Comparison of ENCODE assay signal across 13 cellular contexts in genomic region chr5:59276277-59276647, GRCh38.
DNase-seq lines count a peak whose midpoint lies in the region; ATAC-seq, FAIRE-seq and TF ChIP-seq lines count a peak whose summit lies in the region.
"Had no signal": no experiment of that assay in that cellular context is flagged by ENCODE, and none has a peak within 500 bp of the region (broad histone marks: within the 10 kb centered on the region; RNA-seq: fewer than 3 reads in every experiment).

No MANE protein-coding gene starts in this region.

- no peak overlapping the region for H3K9ac ChIP-seq in adipocyte (ENCODE audit: low read length)
- H3K9ac ChIP-seq: BLaER1 had no signal

- H3K27ac Mint-ChIP-seq in Caco-2 (ENCODE audit: unreplicated experiment) = no peak overlapping the region
- H3K27ac Mint-ChIP-seq: activated naive CD8-positive, alpha-beta T cell treated with anti-CD3 and anti-CD28 coated beads, Interleukin-2, amount 50 U/mL, for 24 hours had no signal

- H3K27me3 ChIP-seq in Caco-2 (replicated peaks; ENCODE audit: control insufficient read depth, insufficient read depth, low read length) (no peaks in the 10 kb centered on the region), adipocyte (replicated peaks; ENCODE audit: control insufficient read depth, insufficient read depth, low read length) (no peaks in the 10 kb centered on the region), pancreas (no peaks in the 10 kb centered on the region)

- POLR2A ChIA-PET in Caco-2 (lab: Charles Lee) = no interaction called here

- TF ChIP-seq CTCF in Caco-2 (IDR thresholded peaks at IDR 0.05; ENCODE audit: insufficient read depth in 1 of 2, low read depth in 1 of 2, low read length in 1 of 2, severe bottlenecking in 1 of 2, unreplicated experiment in 1 of 2) (no peak), pancreas (IDR thresholded peaks at IDR 0.05) (no peak)

- peak overlapping the region in 3 of 4 donors; percentile 72 to 87 (median 78) for H3K27ac ChIP-seq in pancreas
- H3K27ac ChIP-seq: BLaER1 had no signal

- no peaks in the 10 kb centered on the region for H3K36me3 ChIP-seq in Caco-2 (ENCODE audit: control insufficient read depth, insufficient read depth, low read length)
- no peaks in the 10 kb centered on the region for H3K36me3 ChIP-seq in adipocyte (ENCODE audit: control insufficient read depth, insufficient read depth, low read length, severe bottlenecking)
- no peaks in the 10 kb centered on the region for H3K36me3 ChIP-seq in pancreas
- H3K36me3 ChIP-seq: BLaER1 had no signal

- FAIRE-seq in pancreas (lab: Jason Lieb, UNC) = no peak
- FAIRE-seq: GM12878 had no signal

- H3K9me3 ChIP-seq in Caco-2 (no peaks in the 10 kb centered on the region), adipocyte (ENCODE audit: control insufficient read depth, low read length) (no peaks in the 10 kb centered on the region), pancreas (no peaks in the 10 kb centered on the region)
- H3K9me3 ChIP-seq: BLaER1 had no signal

- CTCF ChIA-PET in Caco-2 (lab: Charles Lee) = no interaction called here

- ATAC-seq in left ventricle myocardium superior = peak; percentile 35
- ATAC-seq in pancreas = peak in 2 of 4 donors; percentile 5 to 19
- ATAC-seq in HG03354 (IDR thresholded peaks at IDR 0.05; ENCODE audit: poor library complexity, severe bottlenecking, unreplicated experiment) = no peak
- ATAC-seq: GM12878 had no signal

- no peaks in the 10 kb centered on the region for H3K9me3 Mint-ChIP-seq in Caco-2 (ENCODE audit: unreplicated experiment)
- H3K9me3 Mint-ChIP-seq: activated naive CD8-positive, alpha-beta T cell treated with anti-CD3 and anti-CD28 coated beads, Interleukin-2, amount 50 U/mL, for 24 hours; stimulated activated naive B cell treated with anti-CD40 and anti-IgM and Interleukin-4, amounts not matched to agents 10 μg/mL and 1 μg/mL and 100 μg/mL, for 72 hours had no signal

- DNase-seq in Caco-2 (no peak), adipocyte (ENCODE audit: low read depth) (no peak), left ventricle myocardium superior (no peak), pancreas (no peak), NCI-H524 treated with DMSO at 0.1 percent for 48 hours (lab: John Stamatoyannopoulos, UW) (no peak), foreskin melanocyte (no peak), GDM1 (lab: John Stamatoyannopoulos, UW) (no peak)
- DNase-seq: activated CD4-positive, CD25-positive, alpha-beta regulatory T cell; activated naive CD8-positive, alpha-beta T cell treated with anti-CD3 and anti-CD28 coated beads, Interleukin-2, amount 50 U/mL, for 24 hours; stimulated activated naive B cell treated with anti-CD40 and anti-IgM and Interleukin-4, amounts not matched to agents 10 μg/mL and 1 μg/mL and 100 μg/mL, for 72 hours had no signal

- H3K4me3 ChIP-seq in Caco-2 (ENCODE audit: low read depth, low read length) (peak overlapping the region; percentile 25), adipocyte (ENCODE audit: low read length) (peak overlapping the region; percentile 83), pancreas (peak overlapping the region in 3 of 4 donors; percentile 22 to 44 (median 39))
- H3K4me3 ChIP-seq: BLaER1, GM12878 had no signal

- H3K4me3 Mint-ChIP-seq in Caco-2 (ENCODE audit: unreplicated experiment) = peak overlapping the region; percentile 73

- 26 to 30% methylated on average over 2 of the region's 2 CpGs for WGBS in pancreas, 2 donors

- H3K4me1 ChIP-seq in Caco-2 (no peaks in the 10 kb centered on the region), adipocyte (ENCODE audit: control insufficient read depth, insufficient read depth, low read length) (peaks cover 18% of the 10 kb centered on the region), pancreas (peaks cover 0 to 8% (median 4%) of the 10 kb centered on the region in 3 donors)
- H3K4me1 ChIP-seq: BLaER1 had no signal

- H3K36me3 Mint-ChIP-seq in Caco-2 (ENCODE audit: insufficient read depth, unreplicated experiment) = no peaks in the 10 kb centered on the region
- H3K36me3 Mint-ChIP-seq: stimulated activated naive B cell treated with anti-CD40 and anti-IgM and Interleukin-4, amounts not matched to agents 10 μg/mL and 1 μg/mL and 100 μg/mL, for 72 hours had no signal

- BruUV-seq in Caco-2 (replicated peaks; lab: Mats Ljungman, UMichigan) = no TSS peak

- no peaks in the 10 kb centered on the region for H3K27me3 Mint-ChIP-seq in Caco-2 (ENCODE audit: insufficient read depth, unreplicated experiment)

- intact Hi-C loops in Caco-2 (cut with micrococcal nuclease; ENCODE audit: unreplicated experiment) = no loop called here
- intact Hi-C loops in left ventricle myocardium superior (cut with micrococcal nuclease) = no loop called here
- intact Hi-C loops in pancreas (cut with DNase I) = no loop called here

- no peaks in the 10 kb centered on the region for H3K4me1 Mint-ChIP-seq in Caco-2 (ENCODE audit: low read depth, unreplicated experiment)

Comparison
In these comparisons a context has a peak if more than half of its experiments do, and no peak if none do; other contexts are left out.
1. H3K4me3 ChIP-seq: peak in every context shown above with its lines; median percentile 83 in adipocyte; 39 in pancreas; 25 in Caco-2.